33 cellular contexts compared by ENCODE assay signal in the genomic region with DNA sequence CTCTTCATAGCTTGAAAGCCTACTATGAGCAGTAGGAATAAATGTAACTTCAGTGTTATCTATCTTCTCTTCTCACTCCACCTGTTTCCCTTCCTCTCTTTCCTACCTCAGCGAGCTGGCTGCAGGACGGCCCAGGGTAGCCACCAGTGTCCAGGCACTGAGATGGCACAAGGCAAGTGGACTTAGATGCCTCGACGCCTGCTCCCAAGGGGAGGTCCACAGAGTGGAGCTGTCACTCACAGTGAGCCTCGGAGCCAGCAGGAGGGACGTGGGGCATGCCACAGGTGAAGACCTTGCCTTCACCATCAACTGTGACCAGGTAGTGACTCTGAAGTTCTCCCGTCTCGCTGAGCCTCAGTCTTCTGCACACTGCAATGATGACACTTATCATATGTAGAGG.
"Had no signal": no experiment of that assay in that cellular context is flagged by ENCODE, and none has a peak within 500 bp of the region (broad histone marks: within the 10 kb centered on the region; RNA-seq: fewer than 3 reads in every experiment).

No MANE protein-coding gene starts in this region.

- H3K9me3 Mint-ChIP-seq: activated B cell treated with CpG ODN at 0.5 μM for 24 hours; activated CD8-positive, alpha-beta T cell treated with anti-CD3 and anti-CD28 coated beads for 36 hours; activated naive CD4-positive, alpha-beta T cell treated with anti-CD3 and anti-CD28 coated beads, Interleukin-2, amount 10 ng/mL, durations not matched to agents 7 days and 5 days; activated naive CD4-positive, alpha-beta T cell treated with anti-CD3 and anti-CD28 coated beads, Interleukin-2, amount 50 U/mL, for 72 hours; activated naive CD8-positive, alpha-beta T cell treated with anti-CD3 and anti-CD28 coated beads, Interleukin-2, amount 10 ng/mL, durations not matched to agents 7 days and 5 days; activated T-cell treated with anti-CD3 and anti-CD28 coated beads, Interleukin-2, amount 50 U/mL, for 24 hours; activated T-cell treated with anti-CD3 and anti-CD28 coated beads, Interleukin-2, amount 50 U/mL, for 72 hours; T-helper 2 cell treated with Interferon-gamma antibody and Interleukin-4, amounts not matched to agents 5 μg/mL and 100 μg/mL, for 36 hours had no signal

- H3K27ac Mint-ChIP-seq: activated B cell treated with CpG ODN at 0.5 μM for 24 hours; activated CD8-positive, alpha-beta memory T cell treated with anti-CD3 and anti-CD28 coated beads, Interleukin-2, amount 10 ng/mL, durations not matched to agents 7 days and 5 days; activated CD8-positive, alpha-beta T cell treated with anti-CD3 and anti-CD28 coated beads for 36 hours; activated naive CD4-positive, alpha-beta T cell treated with anti-CD3 and anti-CD28 coated beads, Interleukin-2, amount 10 ng/mL, durations not matched to agents 7 days and 5 days; activated naive CD4-positive, alpha-beta T cell treated with anti-CD3 and anti-CD28 coated beads, Interleukin-2, amount 50 U/mL, for 72 hours; activated naive CD8-positive, alpha-beta T cell treated with anti-CD3 and anti-CD28 coated beads, Interleukin-2, amount 10 ng/mL, durations not matched to agents 7 days and 5 days; activated T-cell treated with anti-CD3 and anti-CD28 coated beads, Interleukin-2, amount 50 U/mL, for 24 hours; activated T-cell treated with anti-CD3 and anti-CD28 coated beads, Interleukin-2, amount 50 U/mL, for 72 hours; brain; T-helper 17 cell; T-helper 2 cell treated with Interferon-gamma antibody and Interleukin-4, amounts not matched to agents 5 μg/mL and 100 μg/mL, for 36 hours had no signal

- H3K4me1 Mint-ChIP-seq: activated naive CD4-positive, alpha-beta T cell treated with anti-CD3 and anti-CD28 coated beads, Interleukin-2, amount 10 ng/mL, durations not matched to agents 7 days and 5 days; T-helper 17 cell had no signal

- H3K36me3 ChIP-seq: ascending aorta, breast epithelium, cardiac muscle cell, colonic mucosa, esophagus squamous epithelium, gastroesophageal sphincter, WERI-Rb-1 had no signal

- H3K4me3 Mint-ChIP-seq: activated B cell treated with CpG ODN at 0.5 μM for 24 hours; activated CD8-positive, alpha-beta memory T cell treated with anti-CD3 and anti-CD28 coated beads, Interleukin-2, amount 10 ng/mL, durations not matched to agents 7 days and 5 days; activated CD8-positive, alpha-beta T cell treated with anti-CD3 and anti-CD28 coated beads for 36 hours; activated naive CD4-positive, alpha-beta T cell treated with anti-CD3 and anti-CD28 coated beads, Interleukin-2, amount 10 ng/mL, durations not matched to agents 7 days and 5 days; activated naive CD8-positive, alpha-beta T cell treated with anti-CD3 and anti-CD28 coated beads, Interleukin-2, amount 10 ng/mL, durations not matched to agents 7 days and 5 days; activated T-cell treated with anti-CD3 and anti-CD28 coated beads, Interleukin-2, amount 50 U/mL, for 24 hours; activated T-cell treated with anti-CD3 and anti-CD28 coated beads, Interleukin-2, amount 50 U/mL, for 72 hours; brain; T-helper 17 cell; T-helper 2 cell treated with Interferon-gamma antibody and Interleukin-4, amounts not matched to agents 5 μg/mL and 100 μg/mL, for 36 hours had no signal

- H3K9me3 ChIP-seq: ascending aorta, breast epithelium, colonic mucosa, esophagus squamous epithelium, gastroesophageal sphincter had no signal

- H3K4me3 ChIP-seq: ascending aorta, breast epithelium, cardiac muscle cell, colonic mucosa, esophagus squamous epithelium, gastroesophageal sphincter had no signal

- H3K4me1 ChIP-seq: ascending aorta, breast epithelium, colonic mucosa, esophagus squamous epithelium, gastroesophageal sphincter had no signal

- ATAC-seq: activated CD4-positive, CD25-positive, alpha-beta regulatory T cell treated with anti-CD3 and anti-CD28 coated beads, Interleukin-2, amount 50 U/mL, for 24 hours; activated CD8-positive, alpha-beta memory T cell treated with anti-CD3 and anti-CD28 coated beads, Interleukin-2, amount 10 ng/mL, durations not matched to agents 7 days and 5 days; activated CD8-positive, alpha-beta T cell treated with anti-CD3 and anti-CD28 coated beads for 36 hours; activated naive CD4-positive, alpha-beta T cell treated with anti-CD3 and anti-CD28 coated beads, Interleukin-2, amount 50 U/mL, for 72 hours; activated T-cell treated with anti-CD3 and anti-CD28 coated beads, Interleukin-2, amount 50 U/mL, for 72 hours; gastroesophageal sphincter; T-helper 17 cell had no signal

- H3K27me3 ChIP-seq: ascending aorta, breast epithelium, cardiac muscle cell, colonic mucosa had no signal

- H3K27ac ChIP-seq: ascending aorta, breast epithelium, cardiac muscle cell, colonic mucosa, epithelial cell of prostate, esophagus squamous epithelium, gastroesophageal sphincter, WERI-Rb-1 had no signal

- DNase-seq: activated B cell treated with CpG ODN at 0.5 μM for 24 hours; activated CD4-positive, alpha-beta T cell treated with anti-CD3 and anti-CD28 coated beads for 48 hours; activated CD4-positive, alpha-beta T cell treated with anti-CD3 and anti-CD28 coated beads, Interleukin-2, amount 50 U/mL, for 1 hour; activated CD4-positive, alpha-beta T cell treated with anti-CD3 and anti-CD28 coated beads, Interleukin-2, amount 50 U/mL, for 48 hours; activated CD8-positive, alpha-beta memory T cell treated with anti-CD3 and anti-CD28 coated beads, Interleukin-2, amount 10 ng/mL, durations not matched to agents 7 days and 5 days; activated CD8-positive, alpha-beta memory T cell treated with anti-CD3 and anti-CD28 coated beads, Interleukin-2, amount 50 U/mL, for 4 hours; activated CD8-positive, alpha-beta T cell treated with anti-CD3 and anti-CD28 coated beads for 36 hours; activated gamma-delta T cell; activated naive CD4-positive, alpha-beta T cell; activated naive CD4-positive, alpha-beta T cell treated with anti-CD3 and anti-CD28 coated beads, Interleukin-2, amount 10 ng/mL, durations not matched to agents 7 days and 5 days; activated naive CD8-positive, alpha-beta T cell treated with anti-CD3 and anti-CD28 coated beads, Interleukin-2, amount 10 ng/mL, durations not matched to agents 7 days and 5 days; activated T-cell treated with anti-CD3 and anti-CD28 coated beads for 4 hours; activated T-cell treated with anti-CD3 and anti-CD28 coated beads, Interleukin-2, amount 50 U/mL, for 24 hours; activated T-cell treated with anti-CD3 and anti-CD28 coated beads, Interleukin-2, amount 50 U/mL, for 72 hours; central memory CD4-positive, alpha-beta T cell; cerebellar nuclear complex; colonic mucosa; effector CD8-positive, alpha-beta T cell; esophagus squamous epithelium; foreskin melanocyte; T-helper 1 cell; T-helper 17 cell; T1000; WERI-Rb-1 had no signal

- H3K36me3 Mint-ChIP-seq: activated CD8-positive, alpha-beta memory T cell treated with anti-CD3 and anti-CD28 coated beads, Interleukin-2, amount 10 ng/mL, durations not matched to agents 7 days and 5 days; activated naive CD4-positive, alpha-beta T cell treated with anti-CD3 and anti-CD28 coated beads, Interleukin-2, amount 10 ng/mL, durations not matched to agents 7 days and 5 days; activated naive CD8-positive, alpha-beta T cell treated with anti-CD3 and anti-CD28 coated beads, Interleukin-2, amount 10 ng/mL, durations not matched to agents 7 days and 5 days; brain had no signal
